13 cellular contexts compared by ENCODE assay signal in the genomic region with DNA sequence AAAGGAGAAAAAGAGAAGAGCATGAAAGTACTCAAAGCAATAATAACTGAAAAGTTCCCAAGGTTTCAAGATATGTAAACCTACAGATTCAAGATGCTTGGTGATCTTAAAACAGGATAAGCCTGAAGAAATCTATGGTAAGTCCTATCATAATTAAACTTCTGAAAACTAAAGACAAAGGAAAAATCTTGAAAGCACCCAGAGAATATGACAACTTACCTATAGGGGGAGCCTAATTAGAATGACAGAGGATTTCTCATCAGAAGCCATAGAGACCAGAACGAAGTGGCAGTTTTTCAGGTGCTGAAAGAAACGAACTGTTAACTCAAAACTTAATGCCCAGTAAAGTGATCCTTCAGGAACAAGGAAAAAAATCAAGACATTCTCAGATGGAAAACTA. TPM values are rescaled to one million over a fixed set of nuclear protein-coding genes. Genes with fewer than 3 reads are reported as not detected.
DNase-seq lines count a peak whose midpoint lies in the region; ATAC-seq and TF ChIP-seq lines count a peak whose summit lies in the region.
"Had no signal": no experiment of that assay in that cellular context is flagged by ENCODE, and none has a peak within 500 bp of the region (broad histone marks: within the 10 kb centered on the region; RNA-seq: fewer than 3 reads in every experiment).

No MANE protein-coding gene starts in this region.

- H3K4me3 ChIP-seq in A673 (ENCODE audit: low read depth, low read length, poor library complexity, severe bottlenecking) (no peak overlapping the region), GM12875 (ENCODE audit: low read depth, low read length) (no peak overlapping the region), OCI-LY7 (ENCODE audit: low read depth, low read length, poor library complexity, severe bottlenecking) (no peak overlapping the region), fibroblast of lung (replicated peaks in 1 of 4; ENCODE audit: control extremely low read depth in 1 of 4, insufficient read depth in 1 of 4, low read depth in 3 of 4, low read length in 4 of 4) (no peak overlapping the region)

- intact Hi-C loops in A673 (cut with micrococcal nuclease; ENCODE audit: unreplicated experiment), result no loop called here
- intact Hi-C loops in OCI-LY7 (cut with micrococcal nuclease; ENCODE audit: unreplicated experiment), result no loop called here

- H3K4me1 ChIP-seq in A673 (ENCODE audit: insufficient read depth, low read length, poor library complexity, severe bottlenecking) (no peaks in the 10 kb centered on the region), OCI-LY7 (ENCODE audit: insufficient read depth, low read length, poor library complexity, severe bottlenecking) (no peaks in the 10 kb centered on the region), fibroblast of lung (ENCODE audit: control insufficient read depth, extremely low read depth, insufficient read depth, low read length) (no peaks in the 10 kb centered on the region)

- no peak overlapping the region for H3K27ac ChIP-seq in A673 (ENCODE audit: low read depth, low read length, poor library complexity, severe bottlenecking)
- H3K27ac ChIP-seq in OCI-LY7 (ENCODE audit: low read depth, low read length, poor library complexity, severe bottlenecking), result no peak overlapping the region
- H3K27ac ChIP-seq in fibroblast of lung (ENCODE audit: insufficient read depth, low read length), result no peak overlapping the region

- H4K20me1 ChIP-seq in OCI-LY7 (ENCODE audit: insufficient read depth, low read length) (no peaks in the 10 kb centered on the region), fibroblast of lung (ENCODE audit: control insufficient read depth, extremely low read depth, insufficient read depth, low read length) (no peaks in the 10 kb centered on the region)

- CTCF ChIA-PET in A673 (lab: Charles Lee) (no interaction called here), OCI-LY7 (lab: Charles Lee; ENCODE audit: unreplicated experiment) (no interaction called here)

- no peaks in the 10 kb centered on the region for H3K9me2 ChIP-seq in OCI-LY7 (ENCODE audit: insufficient read depth, low read length)

- TF ChIP-seq CTCF in A673 (conservative IDR thresholded peaks at IDR 0.05; ENCODE audit: low read depth, low read length) (peak; percentile 51), GM12875 (IDR thresholded peaks at IDR 0.05; ENCODE audit: borderline replicate concordance, insufficient read depth, low read depth, low read length) (peak; percentile 36; the same call in 1 of the 2 replicates), OCI-LY7 (conservative IDR thresholded peaks at IDR 0.05; ENCODE audit: low read length) (peak; percentile 78), fibroblast of lung (conservative IDR thresholded peaks at IDR 0.05 in 1 of 2, IDR thresholded peaks at IDR 0.05 in 1 of 2; ENCODE audit: low read depth in 1 of 2, low read length in 2 of 2) (peak in 1 of 2 donors; percentile 47)

- H2AFZ ChIP-seq in OCI-LY7 (ENCODE audit: low read length), result no peak overlapping the region
- no peak overlapping the region for H2AFZ ChIP-seq in fibroblast of lung (ENCODE audit: low read length)

- no peak overlapping the region for H3K4me2 ChIP-seq in OCI-LY7 (ENCODE audit: low read length)
- no peak overlapping the region for H3K4me2 ChIP-seq in fibroblast of lung (ENCODE audit: extremely low read depth, insufficient read depth, low read length)

- H3K36me3 ChIP-seq in A673 (ENCODE audit: insufficient read depth, low read length, poor library complexity, severe bottlenecking), result no peaks in the 10 kb centered on the region
- no peaks in the 10 kb centered on the region for H3K36me3 ChIP-seq in OCI-LY7 (ENCODE audit: insufficient read depth, low read length)
- H3K36me3 ChIP-seq in fibroblast of lung (ENCODE audit: control insufficient read depth, insufficient read depth, low read length), result no peaks in the 10 kb centered on the region

- DNase-seq in A673 (ENCODE audit: low spot score), result peak; percentile 20
- peak; percentile 27 for DNase-seq in OCI-LY7 (ENCODE audit: low spot score)
- DNase-seq in fibroblast of lung (ENCODE audit: low read depth in 2 of 2), result peak; percentile 10 to 33
- no peak for DNase-seq in glomerular visceral epithelial cell (ENCODE audit: extremely low spot score)
- DNase-seq in NCI-H1092 (lab: John Stamatoyannopoulos, UW), result no peak
- no peak for DNase-seq in NCI-H2107 (lab: John Stamatoyannopoulos, UW)
- DNase-seq: activated T-cell treated with anti-CD3 and anti-CD28 coated beads, Interleukin-2, amount 50 U/mL, for 48 hours; COR-L47; effector CD8-positive, alpha-beta T cell; NCI-H1048; stimulated activated CD4-positive, alpha-beta T cell treated with anti-CD3 and anti-CD28 coated beads, Interleukin-12 subunit alpha, Interleukin-12 subunit beta, amount 100 ng/mL, for 4 hours had no signal

- H3K79me2 ChIP-seq in OCI-LY7 (ENCODE audit: insufficient read depth, low read depth, low read length) (no peaks in the 10 kb centered on the region), fibroblast of lung (ENCODE audit: control insufficient read depth, insufficient read depth, low read length) (no peaks in the 10 kb centered on the region)

- H3K27me3 ChIP-seq in A673 (replicated peaks; ENCODE audit: insufficient read depth, low read depth, low read length, poor library complexity), result peaks cover 27% of the 10 kb centered on the region
- no peaks in the 10 kb centered on the region for H3K27me3 ChIP-seq in fibroblast of lung (ENCODE audit: control insufficient read depth, insufficient read depth, low read length)

- BruUV-seq in A673 (replicated peaks; lab: Mats Ljungman, UMichigan), result no TSS peak
- no TSS peak for BruUV-seq in OCI-LY7 (replicated peaks; lab: Mats Ljungman, UMichigan)

- no peak overlapping the region for H3K9ac ChIP-seq in fibroblast of lung (ENCODE audit: insufficient read depth, low read length)

- POLR2A ChIA-PET in A673 (lab: Charles Lee; ENCODE audit: low non-redundant PET) (no interaction called here), OCI-LY7 (lab: Charles Lee) (interaction anchor here (1.6 kb wide), 1 partner anchor 10 kb away, joined by 4 read pairs; no protein-coding TSS in a partner anchor)

- ATAC-seq in HG02588 (IDR thresholded peaks at IDR 0.05; ENCODE audit: unreplicated experiment), result no peak

- no peaks in the 10 kb centered on the region for H3K9me3 ChIP-seq in A673 (ENCODE audit: low read depth, low read length, poor library complexity, severe bottlenecking)
- H3K9me3 ChIP-seq in OCI-LY7 (ENCODE audit: low read length), result no peaks in the 10 kb centered on the region
- H3K9me3 ChIP-seq in fibroblast of lung (ENCODE audit: control insufficient read depth, insufficient read depth, low read depth, low read length), result no peaks in the 10 kb centered on the region

RNA-seq across cellular contexts. Expression of gene XDH, which starts 59.7 kb away (rescaled TPM):
- 0.09 and 0.19 TPM in 2 replicates for total RNA-seq in A673 (2021)
- total RNA-seq in OCI-LY7 (2014; rRNA removed; shearing (Covaris generic)), result not detected in 2 replicates
- not detected in 2 replicates for total RNA-seq in OCI-LY7 (2022)
- total RNA-seq in fibroblast of lung, result under 0.01 and 0.50 TPM in 2 replicates
- 0.59 and 0.69 TPM in 2 replicates for polyA plus RNA-seq in fibroblast of lung
- polyA plus RNA-seq in fibroblast of lung (2012), result 0.20 and 0.36 TPM in 2 replicates
- 0.19 TPM in 1 of 2 replicates, not detected in the other for polyA minus RNA-seq in fibroblast of lung (ENCODE audit: low replicate concordance)

Comparison
In these comparisons a context has a peak if more than half of its experiments do, and no peak if none do; other contexts are left out.
1. DNase-seq: peak in A673 (single experiment), OCI-LY7 (single experiment) and fibroblast of lung (2 of 2); none in glomerular visceral epithelial cell (single experiment), NCI-H1092 (single experiment) and NCI-H2107 (single experiment).